In genomic region chr6:53669592-53669991, GRCh38 we compare ENCODE assay signal across 24 cellular contexts.
"Had no signal": no experiment of that assay in that cellular context is flagged by ENCODE, and none has a peak within 500 bp of the region (broad histone marks: within the 10 kb centered on the region; RNA-seq: fewer than 3 reads in every experiment).

No MANE protein-coding gene starts in this region.

- H3K9me3 ChIP-seq: MG63, SJSA1 had no signal

- H3K27ac ChIP-seq: SJSA1, SK-N-MC had no signal

- H3K4me3 ChIP-seq: MG63, SJSA1, SK-N-MC had no signal

- FAIRE-seq: RCC 7860 had no signal

- H3K36me3 ChIP-seq: MG63, SJSA1 had no signal

- H3K27me3 ChIP-seq: MG63, SJSA1 had no signal

- DNase-seq: Karpas-422, KG1, NCI-H1092, NCI-H1105 treated with DMSO at 0.1 percent for 48 hours, NCI-H1417 treated with DMSO at 0.1 percent for 48 hours, NCI-H146, NCI-H1694 treated with DMSO at 0.1 percent for 48 hours, NCI-H1930, NCI-H2081, NCI-H2107, NCI-H2171, NCI-H226, NCI-H446, NCI-H510A, NCI-H524 treated with DMSO at 0.1 percent for 48 hours, NCI-H69, NCI-H774, Right ventricle myocardium superior, RPMI8226, SIG-M5 had no signal
